ENCODE assay signal across 8 cellular contexts in genomic region chr19:42281175-42282035, GRCh38. TPM values are rescaled to one million over a fixed set of nuclear protein-coding genes. Genes with fewer than 3 reads are reported as not detected.
DNase-seq lines count a peak whose midpoint lies in the region; ATAC-seq and TF ChIP-seq lines count a peak whose summit lies in the region.

No MANE protein-coding gene starts in this region.

- H4K91ac ChIP-seq in IMR-90 (ENCODE audit: insufficient read depth, low read depth, low read length) = peak overlapping the region; percentile 70

- POLR2A ChIA-PET in IMR-90 (lab: Charles Lee; ENCODE audit: unreplicated experiment) = no interaction called here

- peak overlapping the region; percentile 86 for H2BK5ac ChIP-seq in IMR-90 (ENCODE audit: low read depth, low read length, poor library complexity, severe bottlenecking)

- H3K4me2 ChIP-seq in IMR-90 (ENCODE audit: low read depth, low read length) = peak overlapping the region; percentile 76

- H3K9ac ChIP-seq in IMR-90 (ENCODE audit: low read depth, low read length) (peak overlapping the region; percentile 72), mucosa of stomach (ENCODE audit: low read length) (peak overlapping the region; percentile 29)

- no peaks in the 10 kb centered on the region for H3K9me3 ChIP-seq in IMR-90 (ENCODE audit: control insufficient read depth, insufficient read depth, low read length)
- H3K9me3 ChIP-seq in mucosa of stomach (ENCODE audit: control insufficient read depth, low read length) = no peaks in the 10 kb centered on the region
- H3K9me3 ChIP-seq in uterus = no peaks in the 10 kb centered on the region

- H3K4me3 ChIP-seq in IMR-90 (ENCODE audit: insufficient read depth, low read depth, low read length) (peak overlapping the region; percentile 65), mucosa of stomach (ENCODE audit: low read length) (no peak overlapping the region), uterus (peak overlapping the region; percentile 58 to 87)

- peak overlapping the region; percentile 44 for H3K18ac ChIP-seq in IMR-90 (ENCODE audit: low read depth, low read length)

- H3K56ac ChIP-seq in IMR-90 (ENCODE audit: extremely low read depth, insufficient read depth, low read length) = peak overlapping the region; percentile 18; the same call in 1 of the 2 replicates

- peak overlapping the region; percentile 90 for H2AFZ ChIP-seq in IMR-90 (replicated peaks; ENCODE audit: low read length, poor library complexity)

- CTCF ChIA-PET in IMR-90 (lab: Yijun Ruan, JAX) = interaction anchor here (1.0 to 3.6 kb wide), 2 partner anchors 36 kb away, joined by 3 to 29 read pairs; no protein-coding TSS in a partner anchor

- H3K14ac ChIP-seq in IMR-90 (replicated peaks; ENCODE audit: low read depth, low read length) = peak overlapping the region; percentile 84

- peaks cover 58% of the 10 kb centered on the region for H3K4me1 ChIP-seq in IMR-90 (ENCODE audit: control insufficient read depth, insufficient read depth, low read length)
- peaks cover 65% of the 10 kb centered on the region for H3K4me1 ChIP-seq in mucosa of stomach (ENCODE audit: control insufficient read depth, insufficient read depth, low read length)
- H3K4me1 ChIP-seq in uterus = peaks cover 6 to 62% of the 10 kb centered on the region in 2 donors

- dilution Hi-C loops in IMR-90 (cut with HindIII; ENCODE audit: low sequenced_read_pairs, unreplicated experiment) = no loop called here

- peak overlapping the region; percentile 30 for H4K5ac ChIP-seq in IMR-90 (ENCODE audit: low read depth, low read length)

- DNase-seq in COLO668 (lab: John Stamatoyannopoulos, UW; ENCODE audit: unreplicated experiment) (peak; percentile 62), IMR-90 (peak; percentile 41), T1000 (lab: John Stamatoyannopoulos, UW) (peak; percentile 14), erythroblast (lab: John Stamatoyannopoulos, UW) (peak; percentile 77 to 80), uterus (peak; percentile 75), GM13976 (ENCODE audit: low spot score) (no peak)
- DNase-seq in effector CD8-positive, alpha-beta T cell (lab: John Stamatoyannopoulos, UW) = no peak

- intact Hi-C loops in IMR-90 (cut with micrococcal nuclease) (loop anchor here (2.0 kb wide), 1 partner anchor 27 kb away; the partner anchor contains the start of gene ERF), uterus (cut with DNase I; ENCODE audit: low total_unique reads) (no loop called here)

- peak overlapping the region; percentile 94 for H3K4ac ChIP-seq in IMR-90 (ENCODE audit: low read depth, low read length)

- WGBS in IMR-90 (ENCODE audit: extremely low coverage in 2 of 2, insufficient read length in 1 of 2), 2 experiments = 0% methylated on average over 3 of the region's 26 CpGs; no CpG with 5 or more reads in 1 of the 2 experiments

- H3K27ac ChIP-seq in IMR-90 (ENCODE audit: insufficient read depth, low read length) (peak overlapping the region; percentile 93), uterus (peak overlapping the region; percentile 97)

- TF ChIP-seq POLR2A in IMR-90 (IDR thresholded peaks at IDR 0.05; ENCODE audit: low read depth, low read length) = no peak; the same call in 1 of the 2 replicates
- TF ChIP-seq POLR2A in erythroblast (IDR thresholded peaks at IDR 0.05; ENCODE audit: low read length) = no peak
- peak in 1 of 2 donors; percentile 26 for TF ChIP-seq POLR2A in uterus (IDR thresholded peaks at IDR 0.05)

- ATAC-seq in IMR-90 (ENCODE audit: low read depth) = no peak

- peaks cover 16% of the 10 kb centered on the region for H3K9me1 ChIP-seq in IMR-90 (ENCODE audit: insufficient read depth, low read length)

- H3K79me1 ChIP-seq in IMR-90 (ENCODE audit: low read depth in 1 of 2, low read length in 2 of 2) = peaks cover 38 to 76% of the 10 kb centered on the region in 2 experiments

- H4K20me1 ChIP-seq in IMR-90 (ENCODE audit: insufficient read depth, low read length) = peaks cover 45% of the 10 kb centered on the region

- BruUV-seq in IMR-90 (replicated peaks; lab: Mats Ljungman, UMichigan) = no TSS peak

- peak overlapping the region; percentile 88 for H2BK120ac ChIP-seq in IMR-90 (ENCODE audit: low read depth, low read length)

- H2AK9ac ChIP-seq in IMR-90 (replicated peaks; ENCODE audit: low read depth, low read length, poor library complexity) = peak overlapping the region; percentile 99

- in situ Hi-C loops in IMR-90 (cut with MboI; ENCODE audit: low sequenced_read_pairs) = no loop called here
- in situ Hi-C loops in GM13976 (cut with MboI; ENCODE audit: low sequenced_read_pairs, unreplicated experiment) = no loop called here

- peak overlapping the region; percentile 91 for H3K23ac ChIP-seq in IMR-90 (ENCODE audit: low read depth, low read length)

- H2BK15ac ChIP-seq in IMR-90 (ENCODE audit: low read depth, low read length) = peak overlapping the region; percentile 26; the same call in 1 of the 3 replicates

- H3K36me3 ChIP-seq in IMR-90 (ENCODE audit: control insufficient read depth, insufficient read depth, low read length) = 0 out of 2 replicates have a peak, but pooled peaks cover under 1% of the 10 kb centered on the region
- no peaks in the 10 kb centered on the region for H3K36me3 ChIP-seq in mucosa of stomach (ENCODE audit: control insufficient read depth, insufficient read depth, low read length)
- H3K36me3 ChIP-seq in uterus = no peaks in the 10 kb centered on the region

- H2BK20ac ChIP-seq in IMR-90 (ENCODE audit: low read depth, low read length) = peak overlapping the region; percentile 74

- peak overlapping the region; percentile 97 for H2AK5ac ChIP-seq in IMR-90 (ENCODE audit: low read depth, low read length)

- no peak for TF ChIP-seq RAD21 in IMR-90 (IDR thresholded peaks at IDR 0.05; ENCODE audit: low read length)

- peak overlapping the region; percentile 15 to 89 for H4K8ac ChIP-seq in IMR-90 (ENCODE audit: low read depth in 2 of 2, low read length in 2 of 2)

- no peaks in the 10 kb centered on the region for H3K27me3 ChIP-seq in IMR-90 (ENCODE audit: control insufficient read depth, insufficient read depth, low read length)
- H3K27me3 ChIP-seq in mucosa of stomach (ENCODE audit: control insufficient read depth, insufficient read depth, low read length) = no peaks in the 10 kb centered on the region
- H3K27me3 ChIP-seq in uterus = no peaks in the 10 kb centered on the region

- TF ChIP-seq CTCF in IMR-90 (conservative IDR thresholded peaks at IDR 0.05; ENCODE audit: low read depth, low read length) (no peak), uterus (IDR thresholded peaks at IDR 0.05) (peak in 1 of 4 experiments; percentile 21), GM13976 (IDR thresholded peaks at IDR 0.05; ENCODE audit: borderline replicate concordance, control extremely low read depth, extremely low read depth, insufficient read depth, missing control alignments) (no peak)

TF ChIP-seq in IMR-90, 13 proteins besides CTCF, POLR2A, EP300 and RAD21 (continues in another document):
- no peak for TF ChIP-seq MXI1 (IDR thresholded peaks at IDR 0.05; ENCODE audit: borderline replicate concordance, low read depth, low read length)
- no peak for TF ChIP-seq RFX5 (IDR thresholded peaks at IDR 0.05; ENCODE audit: low read depth, low read length)
- TF ChIP-seq MAZ (IDR thresholded peaks at IDR 0.05; ENCODE audit: borderline replicate concordance, low read depth, low read length) = peak; percentile 81
- no peak for TF ChIP-seq RCOR1 (IDR thresholded peaks at IDR 0.05; ENCODE audit: insufficient replicate concordance, low read length)
- peak; percentile 47; the same call in 1 of the 2 replicates for TF ChIP-seq FOS (IDR thresholded peaks at IDR 0.05; ENCODE audit: low read depth, low read length)
- TF ChIP-seq, protein P1, sequence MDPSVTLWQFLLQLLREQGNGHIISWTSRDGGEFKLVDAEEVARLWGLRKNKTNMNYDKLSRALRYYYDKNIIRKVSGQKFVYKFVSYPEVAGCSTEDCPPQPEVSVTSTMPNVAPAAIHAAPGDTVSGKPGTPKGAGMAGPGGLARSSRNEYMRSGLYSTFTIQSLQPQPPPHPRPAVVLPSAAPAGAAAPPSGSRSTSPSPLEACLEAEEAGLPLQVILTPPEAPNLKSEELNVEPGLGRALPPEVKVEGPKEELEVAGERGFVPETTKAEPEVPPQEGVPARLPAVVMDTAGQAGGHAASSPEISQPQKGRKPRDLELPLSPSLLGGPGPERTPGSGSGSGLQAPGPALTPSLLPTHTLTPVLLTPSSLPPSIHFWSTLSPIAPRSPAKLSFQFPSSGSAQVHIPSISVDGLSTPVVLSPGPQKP (IDR thresholded peaks at IDR 0.05; ENCODE audit: borderline replicate concordance, low read depth, low read length) = no peak
- no peak for TF ChIP-seq BHLHE40 (IDR thresholded peaks at IDR 0.05; ENCODE audit: low read depth, low read length)

RNA-seq across cellular contexts. Expression of gene CIC, which starts 12.4 kb away (rescaled TPM):
- total RNA-seq in IMR-90 (2012; rRNA removed) (1.8 and 2.5 TPM in 2 replicates), uterus (100 to 1,000 TPM in 1 of 4 donors, 10 to 100 TPM in 3; 28.7 to 155 (median 47.4) TPM)
- 23.2 and 27.3 TPM in 2 replicates for polyA plus RNA-seq in IMR-90 (2012; rRNA removed)
- polyA plus RNA-seq in IMR-90 (2012; cell fraction: cytosol; rRNA removed) = 20.0 and 22.5 TPM in 2 replicates
- 50.1 and 139 TPM in 2 replicates for polyA plus RNA-seq in IMR-90 (2012; cell fraction: nucleus; rRNA removed; ENCODE audit: low replicate concordance)

RNA-seq across cellular contexts. Expression of gene PRR19, which starts 20.5 kb away (rescaled TPM):
- total RNA-seq in IMR-90 (2012; rRNA removed) (0.28 and 0.36 TPM in 2 replicates), uterus (under 1 TPM in 1 of 4 donors, not detected in 3; 0.14 TPM)
- 1.6 and 1.8 TPM in 2 replicates for polyA plus RNA-seq in IMR-90 (2012; rRNA removed)
- polyA plus RNA-seq in IMR-90 (2012; cell fraction: cytosol; rRNA removed) = 0.79 and 1.7 TPM in 2 replicates
- polyA plus RNA-seq in IMR-90 (2012; cell fraction: nucleus; rRNA removed; ENCODE audit: low replicate concordance) = 0.60 and 1.5 TPM in 2 replicates

RNA-seq across cellular contexts. Expression of gene PAFAH1B3, which starts 21.0 kb away (rescaled TPM):
- 71.2 and 76.4 TPM in 2 replicates for total RNA-seq in IMR-90 (2012; rRNA removed)
- polyA plus RNA-seq in IMR-90 (2012; rRNA removed) = 64.3 and 69.7 TPM in 2 replicates
- 92.1 and 108 TPM in 2 replicates for polyA plus RNA-seq in IMR-90 (2012; cell fraction: cytosol; rRNA removed)
- polyA plus RNA-seq in IMR-90 (2012; cell fraction: nucleus; rRNA removed; ENCODE audit: low replicate concordance) = 40.0 and 79.4 TPM in 2 replicates
- total RNA-seq in uterus = 10 to 100 TPM in 2 of 4 donors, 1 to 10 TPM in 1, not detected in 1; 5.6 to 35.0 (median 19.4) TPM

RNA-seq across cellular contexts. Expression of gene ERF, which starts 26.5 kb away (rescaled TPM):
- total RNA-seq in IMR-90 (2012; rRNA removed) (5.2 and 6.1 TPM in 2 replicates), uterus (100 to 1,000 TPM in 1 of 4 donors, 10 to 100 TPM in 3; 14.1 to 141 (median 42.9) TPM)
- polyA plus RNA-seq in IMR-90 (2012; rRNA removed) = 32.4 and 50.9 TPM in 2 replicates
- 21.0 and 43.3 TPM in 2 replicates for polyA plus RNA-seq in IMR-90 (2012; cell fraction: cytosol; rRNA removed)
- 185 and 200 TPM in 2 replicates for polyA plus RNA-seq in IMR-90 (2012; cell fraction: nucleus; rRNA removed; ENCODE audit: low replicate concordance)

RNA-seq across cellular contexts. Expression of gene TMEM145, which starts 31.7 kb away (rescaled TPM):
- total RNA-seq in IMR-90 (2012; rRNA removed) (under 0.01 and 2.5 TPM in 2 replicates), uterus (under 1 TPM in 1 of 4 donors, not detected in 3; 0.69 TPM)
- 0.09 and 0.41 TPM in 2 replicates for polyA plus RNA-seq in IMR-90 (2012; rRNA removed)
- polyA plus RNA-seq in IMR-90 (2012; cell fraction: cytosol; rRNA removed) = 0.10 and 0.20 TPM in 2 replicates
- polyA plus RNA-seq in IMR-90 (2012; cell fraction: nucleus; rRNA removed; ENCODE audit: low replicate concordance) = 1.5 and 2.9 TPM in 2 replicates

Comparison
In these comparisons a context has a peak if more than half of its experiments do, and no peak if none do; other contexts are left out.
1. DNase-seq: peak in COLO668 (single experiment), IMR-90 (single experiment), T1000 (single experiment), erythroblast (2 of 2) and uterus (2 of 2); none in GM13976 (single experiment) and effector CD8-positive, alpha-beta T cell (single experiment).